Comparison of ENCODE assay signal across 1 cellular context in the genomic region with DNA sequence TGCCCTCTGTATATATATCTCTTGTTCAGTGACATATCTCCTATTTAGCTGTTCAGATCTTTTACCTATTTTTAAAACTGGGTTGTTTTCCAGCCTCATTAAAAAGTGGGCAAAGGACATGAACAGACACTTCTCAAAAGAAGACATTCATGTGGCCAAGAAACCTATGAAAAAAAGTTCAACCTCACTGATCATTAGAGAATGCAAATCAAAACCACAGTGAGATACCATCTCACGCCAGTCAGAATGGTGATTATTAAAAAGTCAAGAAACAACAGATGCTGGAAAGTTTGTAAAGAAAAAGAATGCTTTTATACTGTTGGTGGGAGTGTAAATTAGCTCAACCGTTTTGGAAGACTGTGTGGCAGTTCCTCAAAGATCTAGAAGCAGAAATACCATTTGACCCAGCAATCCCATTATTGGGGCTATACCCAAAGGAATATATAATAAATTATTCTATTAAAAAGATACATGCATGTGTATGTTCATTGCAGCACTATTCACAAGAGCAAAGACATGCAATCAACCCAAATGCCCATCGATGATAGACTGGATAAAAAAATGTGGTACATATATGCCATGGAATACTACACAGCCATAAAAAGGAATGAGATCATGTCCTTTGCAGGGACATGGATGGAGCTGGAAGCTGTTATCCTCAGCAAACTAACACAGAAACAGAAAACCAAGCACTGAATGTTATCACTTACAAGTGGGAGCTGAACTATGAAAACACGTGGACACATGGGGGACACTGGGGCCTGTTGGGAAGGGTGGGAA. TPM values are rescaled to one million over a fixed set of nuclear protein-coding genes. Genes with fewer than 3 reads are reported as not detected.
"Had no signal": no experiment of that assay in that cellular context is flagged by ENCODE, and none has a peak within 500 bp of the region (broad histone marks: within the 10 kb centered on the region; RNA-seq: fewer than 3 reads in every experiment).

No MANE protein-coding gene starts in this region.

RNA-seq across cellular contexts. Expression of a gene that starts 34.3 kb away (rescaled TPM):
- polyA plus RNA-seq: immature natural killer cell had no signal
